In genomic region chr14:60515696-60516284, GRCh38 we compare ENCODE assay signal across 13 cellular contexts. TPM values are rescaled to one million over a fixed set of nuclear protein-coding genes. Genes with fewer than 3 reads are reported as not detected.
DNase-seq lines count a peak whose midpoint lies in the region; ATAC-seq and TF ChIP-seq lines count a peak whose summit lies in the region.
"Had no signal": no experiment of that assay in that cellular context is flagged by ENCODE, and none has a peak within 500 bp of the region (broad histone marks: within the 10 kb centered on the region; RNA-seq: fewer than 3 reads in every experiment).

No MANE protein-coding gene starts in this region.

- H3K4me3 Mint-ChIP-seq in WTC11, result peak overlapping the region; percentile 70

- CTCF ChIA-PET in WTC11 (lab: Charles Lee), result interaction anchor here (1.2 to 1.6 kb wide), 7 partner anchors 9 to 250 kb away, joined by 3 to 10 read pairs (median 8); no protein-coding TSS in a partner anchor

- in situ Hi-C loops in G401 (cut with HindIII; ENCODE audit: low sequenced_read_pairs), result no loop called here

- ATAC-seq in GM19023 (IDR thresholded peaks at IDR 0.05; ENCODE audit: unreplicated experiment), result peak; percentile 37
- peak; percentile 61 for ATAC-seq in WTC11
- ATAC-seq in esophagus mucosa, result no peak
- ATAC-seq: GM12878 had no signal

- peaks cover 87% of the 10 kb centered on the region for H3K27me3 Mint-ChIP-seq in WTC11 (ENCODE audit: low read depth)

- H3K27ac Mint-ChIP-seq in WTC11, result no peak overlapping the region

- peak overlapping the region; percentile 59 for H3K4me3 ChIP-seq in iPS-18c (ENCODE audit: insufficient read depth, low read depth, low read length)
- H3K4me3 ChIP-seq: GM12878, SJCRH30 had no signal

- no peak for TF ChIP-seq CTCF in WTC11 (IDR thresholded peaks at IDR 0.05)

- H3K4me1 Mint-ChIP-seq in WTC11, result peaks cover 44% of the 10 kb centered on the region

- peaks cover 4% of the 10 kb centered on the region for H3K9me3 ChIP-seq in iPS-18c (ENCODE audit: control insufficient read depth, insufficient read depth, low read length)
- H3K9me3 ChIP-seq: SJCRH30 had no signal

- no peaks in the 10 kb centered on the region for H3K36me3 Mint-ChIP-seq in WTC11

- POLR2A ChIA-PET in WTC11 (lab: Charles Lee), result interaction anchor here (1.0 to 1.7 kb wide), 3 partner anchors 9 to 424 kb away, joined by 3 to 8 read pairs (median 4); no protein-coding TSS in a partner anchor

- DNase-seq in WTC11 (ENCODE audit: low spot score) (peak; percentile 63), retina (peak; percentile 92), NCI-H2227 treated with DMSO at 0.1 percent for 48 hours (lab: John Stamatoyannopoulos, UW) (no peak), G401 (ENCODE audit: low spot score) (no peak), AG08396 (ENCODE audit: low spot score) (no peak)
- DNase-seq: activated CD4-positive, CD25-positive, alpha-beta regulatory T cell treated with anti-CD3 and anti-CD28 coated beads, Interleukin-2, amount 50 U/mL, for 72 hours; effector CD4-positive, alpha-beta T cell; MV-4-11; SJCRH30 had no signal

- H3K9me3 Mint-ChIP-seq in WTC11, result no peaks in the 10 kb centered on the region

TF ChIP-seq in WTC11, 78 proteins besides CTCF, POLR2A, EP300 and RAD21 (continues in another document):
- TF ChIP-seq NR1H2 (CRISPR knock-in tag; IDR thresholded peaks at IDR 0.05) (no peak), NFYB (CRISPR knock-in tag; conservative IDR thresholded peaks at IDR 0.05; ENCODE audit: low read depth) (0 out of 2 replicates have a peak, but pooled peaks have one; percentile 27), GRHL2 (CRISPR knock-in tag; IDR thresholded peaks at IDR 0.05; ENCODE audit: insufficient replicate concordance, severe bottlenecking) (no peak), TP53 (CRISPR knock-in tag; IDR thresholded peaks at IDR 0.05) (no peak), RELA (CRISPR knock-in tag; IDR thresholded peaks at IDR 0.05; ENCODE audit: borderline replicate concordance) (peak; percentile 68; the same call in 1 of the 2 replicates), NR2C2 (CRISPR knock-in tag; IDR thresholded peaks at IDR 0.05) (no peak), SMAD3 (CRISPR knock-in tag; IDR thresholded peaks at IDR 0.05; ENCODE audit: borderline replicate concordance) (no peak), ZNF232 (CRISPR knock-in tag; IDR thresholded peaks at IDR 0.05) (no peak), ZBTB21 (CRISPR knock-in tag; IDR thresholded peaks at IDR 0.05; ENCODE audit: borderline replicate concordance) (no peak), IRF1 (CRISPR knock-in tag; IDR thresholded peaks at IDR 0.05) (no peak), FOXP1 (CRISPR knock-in tag; IDR thresholded peaks at IDR 0.05; ENCODE audit: borderline replicate concordance) (peak; percentile 68; the same call in 1 of the 2 replicates), FOXJ3 (CRISPR knock-in tag; IDR thresholded peaks at IDR 0.05; ENCODE audit: borderline replicate concordance) (no peak), ZMAT4 (CRISPR knock-in tag; IDR thresholded peaks at IDR 0.05) (no peak), ATF2 (CRISPR knock-in tag; IDR thresholded peaks at IDR 0.05; ENCODE audit: borderline replicate concordance, low read depth) (no peak), E2F5 (CRISPR knock-in tag; IDR thresholded peaks at IDR 0.05) (peak; percentile 64), HMGA2 (CRISPR knock-in tag; IDR thresholded peaks at IDR 0.05) (no peak), E2F4 (CRISPR knock-in tag; IDR thresholded peaks at IDR 0.05; ENCODE audit: borderline replicate concordance, low read depth) (no peak; the same call in 1 of the 2 replicates), ZNF416 (CRISPR knock-in tag; IDR thresholded peaks at IDR 0.05) (no peak), JUN (CRISPR knock-in tag; IDR thresholded peaks at IDR 0.05) (no peak), TEAD1 (CRISPR knock-in tag; IDR thresholded peaks at IDR 0.05) (no peak), MYBL2 (CRISPR knock-in tag; IDR thresholded peaks at IDR 0.05) (peak; percentile 79), AR (CRISPR knock-in tag; IDR thresholded peaks at IDR 0.05) (no peak), ZSCAN18 (CRISPR knock-in tag; IDR thresholded peaks at IDR 0.05) (no peak), ZNF219 (CRISPR knock-in tag; IDR thresholded peaks at IDR 0.05; ENCODE audit: borderline replicate concordance) (no peak), ZNF138 (CRISPR knock-in tag; conservative IDR thresholded peaks at IDR 0.05) (no peak), ZNF121 (CRISPR knock-in tag; IDR thresholded peaks at IDR 0.05) (no peak)

RNA-seq across cellular contexts. Expression of gene SIX6, which starts 6.8 kb away (rescaled TPM):
- total RNA-seq in WTC11 (2021) (0.07 TPM in 1 of 3 replicates, not detected in the others), esophagus mucosa (not detected)
- total RNA-seq in G401 (2014; rRNA removed; shearing (Covaris generic)), result not detected in 2 replicates
- total RNA-seq: GM12878, SJCRH30 had no signal

RNA-seq across cellular contexts. Expression of gene C14orf39, which starts 29.9 kb away (rescaled TPM):
- total RNA-seq in WTC11 (2021) (1.9 to 2.5 TPM (median 2.5 TPM) in 3 replicates), esophagus mucosa (not detected)
- 0.06 TPM in 1 of 2 replicates, not detected in the other for total RNA-seq in G401 (2014; rRNA removed; shearing (Covaris generic))
- total RNA-seq: GM12878 had no signal

Comparison
In these comparisons a context has a peak if more than half of its experiments do, and no peak if none do; other contexts are left out.
1. DNase-seq: peak in WTC11 (single experiment) and retina (single experiment); none in NCI-H2227 treated with DMSO at 0.1 percent for 48 hours (single experiment), G401 (single experiment) and AG08396 (single experiment).